Comparison of ENCODE assay signal across 1 cellular context in genomic region chr10:112981553-112981952, GRCh38.
TF ChIP-seq lines count a peak whose summit lies in the region.

No MANE protein-coding gene starts in this region.

TF ChIP-seq in K562, 482 proteins besides CTCF, POLR2A, EP300 and RAD21 (continued from another document):
- no peak for TF ChIP-seq REST (CRISPR knock-in tag; IDR thresholded peaks at IDR 0.05; ENCODE audit: low read depth)
- TF ChIP-seq KDM1A (IDR thresholded peaks at IDR 0.05), result 0 out of 4 replicates have a peak, but pooled peaks of 1 of the 2 experiments have one; percentile 17
- no peak for TF ChIP-seq ZNF23 (CRISPR knock-in tag; IDR thresholded peaks at IDR 0.05)
